29 cellular contexts compared by ENCODE assay signal in genomic region chr9:84780385-84780784, GRCh38.
"Had no signal": no experiment of that assay in that cellular context is flagged by ENCODE, and none has a peak within 500 bp of the region (broad histone marks: within the 10 kb centered on the region; RNA-seq: fewer than 3 reads in every experiment).

No MANE protein-coding gene starts in this region.

- H3K27ac ChIP-seq: adrenal gland, colonic mucosa, SK-N-MC had no signal

- H3K4me1 ChIP-seq: adrenal gland, colonic mucosa had no signal

- H3K9me3 ChIP-seq: adrenal gland, colonic mucosa had no signal

- H3K36me3 ChIP-seq: adrenal gland, colonic mucosa had no signal

- H3K4me3 ChIP-seq: adrenal gland, colonic mucosa, SK-N-MC had no signal

- ATAC-seq: activated T-cell treated with anti-CD3 and anti-CD28 coated beads, Interleukin-2, amount 50 U/mL, for 72 hours; Panc1; Right ventricle myocardium inferior; T-cell had no signal

- DNase-seq: activated B cell treated with CpG ODN at 0.5 μM for 24 hours; activated CD4-positive, alpha-beta memory T cell treated with anti-CD3 and anti-CD28 coated beads for 36 hours; activated CD4-positive, alpha-beta T cell treated with anti-CD3 and anti-CD28 coated beads for 1 hour; activated CD4-positive, alpha-beta T cell treated with anti-CD3 and anti-CD28 coated beads, Interleukin-2, amount 10 ng/mL, durations not matched to agents 7 days and 5 days; activated CD8-positive, alpha-beta memory T cell treated with anti-CD3 and anti-CD28 coated beads for 24 hours; activated gamma-delta T cell treated with Interleukin-2 at 50 U/mL for 16 hours; activated naive CD4-positive, alpha-beta T cell treated with anti-CD3 and anti-CD28 coated beads, Interleukin-2, amount 50 U/mL, for 16 hours; activated naive CD8-positive, alpha-beta T cell treated with anti-CD3 and anti-CD28 coated beads, Interleukin-2, amount 10 ng/mL, durations not matched to agents 7 days and 5 days; activated T-cell treated with anti-CD3 and anti-CD28 coated beads for 4 hours; activated T-cell treated with anti-CD3 and anti-CD28 coated beads, Interleukin-2, amount 50 U/mL, for 72 hours; adrenal gland; anterior cingulate cortex; cerebellar nuclear complex; colonic mucosa; NCI-H1048; NCI-H146; NCI-H1930; NCI-H2171 treated with DMSO at 0.1 percent for 48 hours; NCI-H226; NCI-H526; NCI-H774; OCI-M1; RPMI8226; T-cell; T-helper 2 cell; T1000 had no signal

- H3K27me3 ChIP-seq: adrenal gland, colonic mucosa had no signal
